1 cellular context compared by ENCODE assay signal in the genomic region with DNA sequence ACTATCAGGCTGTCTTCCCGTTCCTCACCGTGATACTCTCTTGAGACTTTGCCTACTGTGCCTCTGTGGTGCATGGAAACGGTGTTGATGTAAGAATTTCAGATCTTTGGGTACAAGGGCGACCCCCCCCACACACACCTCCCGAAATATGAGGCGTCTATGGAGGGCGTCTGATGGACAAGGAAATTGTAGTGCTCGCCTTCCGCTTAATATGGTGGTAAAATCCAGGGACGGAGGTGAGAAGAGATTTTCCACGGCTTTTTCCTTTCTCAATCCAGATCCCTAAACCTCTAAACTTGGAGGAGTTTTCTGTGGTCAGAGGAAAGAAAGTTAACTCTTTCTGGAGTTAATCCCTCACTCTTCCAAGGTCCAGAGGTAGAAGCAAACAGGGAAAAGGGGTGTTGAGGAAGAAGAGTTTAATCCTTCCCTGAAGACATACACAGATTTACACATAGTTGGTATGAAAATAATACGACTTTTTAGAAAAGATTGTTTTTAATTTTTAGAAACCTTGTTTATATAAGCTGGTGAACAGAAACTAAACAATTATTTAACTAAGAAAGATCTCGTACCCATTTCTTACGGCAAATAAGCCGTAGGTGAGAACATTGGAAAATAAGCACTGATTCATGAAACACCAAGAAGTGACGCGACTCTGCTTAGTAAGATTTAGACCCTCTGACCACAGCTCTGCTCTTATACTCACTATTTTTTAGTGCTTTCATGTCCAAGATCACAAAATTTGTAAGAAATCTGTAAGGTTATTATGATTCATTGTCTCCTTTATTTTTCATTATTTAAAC.
TF ChIP-seq lines count a peak whose summit lies in the region.

No MANE protein-coding gene starts in this region.

TF ChIP-seq in GM12878, 131 proteins besides CTCF, POLR2A, EP300 and RAD21:
- TF ChIP-seq ZSCAN29 (IDR thresholded peaks at IDR 0.05), result no peak
- TF ChIP-seq RUNX3 (IDR thresholded peaks at IDR 0.05; ENCODE audit: low read length), result peak; percentile 48; the same call in 1 of the 2 replicates
- TF ChIP-seq EED (IDR thresholded peaks at IDR 0.05; ENCODE audit: low read depth), result no peak
- TF ChIP-seq IRF4 (IDR thresholded peaks at IDR 0.05; ENCODE audit: low read depth, low read length), result no peak
- TF ChIP-seq, protein P1, sequence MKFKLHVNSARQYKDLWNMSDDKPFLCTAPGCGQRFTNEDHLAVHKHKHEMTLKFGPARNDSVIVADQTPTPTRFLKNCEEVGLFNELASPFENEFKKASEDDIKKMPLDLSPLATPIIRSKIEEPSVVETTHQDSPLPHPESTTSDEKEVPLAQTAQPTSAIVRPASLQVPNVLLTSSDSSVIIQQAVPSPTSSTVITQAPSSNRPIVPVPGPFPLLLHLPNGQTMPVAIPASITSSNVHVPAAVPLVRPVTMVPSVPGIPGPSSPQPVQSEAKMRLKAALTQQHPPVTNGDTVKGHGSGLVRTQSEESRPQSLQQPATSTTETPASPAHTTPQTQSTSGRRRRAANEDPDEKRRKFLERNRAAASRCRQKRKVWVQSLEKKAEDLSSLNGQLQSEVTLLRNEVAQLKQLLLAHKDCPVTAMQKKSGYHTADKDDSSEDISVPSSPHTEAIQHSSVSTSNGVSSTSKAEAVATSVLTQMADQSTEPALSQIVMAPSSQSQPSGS (IDR thresholded peaks at IDR 0.05; ENCODE audit: low read length), result no peak
- no peak for TF ChIP-seq TCF3 (IDR thresholded peaks at IDR 0.05; ENCODE audit: borderline replicate concordance, insufficient read depth, low read depth, low read length)
- TF ChIP-seq RELA (IDR thresholded peaks at IDR 0.05; ENCODE audit: borderline replicate concordance, partially characterized antibody), result no peak
- TF ChIP-seq IKZF2 (IDR thresholded peaks at IDR 0.05), result peak; percentile 5 to 8; a peak in 1 of 4 replicates
- TF ChIP-seq PAX5 (IDR thresholded peaks at IDR 0.05; ENCODE audit: borderline replicate concordance, low read depth, low read length), result no peak
- TF ChIP-seq LARP7 (IDR thresholded peaks at IDR 0.05), result no peak
- TF ChIP-seq, protein P2, sequence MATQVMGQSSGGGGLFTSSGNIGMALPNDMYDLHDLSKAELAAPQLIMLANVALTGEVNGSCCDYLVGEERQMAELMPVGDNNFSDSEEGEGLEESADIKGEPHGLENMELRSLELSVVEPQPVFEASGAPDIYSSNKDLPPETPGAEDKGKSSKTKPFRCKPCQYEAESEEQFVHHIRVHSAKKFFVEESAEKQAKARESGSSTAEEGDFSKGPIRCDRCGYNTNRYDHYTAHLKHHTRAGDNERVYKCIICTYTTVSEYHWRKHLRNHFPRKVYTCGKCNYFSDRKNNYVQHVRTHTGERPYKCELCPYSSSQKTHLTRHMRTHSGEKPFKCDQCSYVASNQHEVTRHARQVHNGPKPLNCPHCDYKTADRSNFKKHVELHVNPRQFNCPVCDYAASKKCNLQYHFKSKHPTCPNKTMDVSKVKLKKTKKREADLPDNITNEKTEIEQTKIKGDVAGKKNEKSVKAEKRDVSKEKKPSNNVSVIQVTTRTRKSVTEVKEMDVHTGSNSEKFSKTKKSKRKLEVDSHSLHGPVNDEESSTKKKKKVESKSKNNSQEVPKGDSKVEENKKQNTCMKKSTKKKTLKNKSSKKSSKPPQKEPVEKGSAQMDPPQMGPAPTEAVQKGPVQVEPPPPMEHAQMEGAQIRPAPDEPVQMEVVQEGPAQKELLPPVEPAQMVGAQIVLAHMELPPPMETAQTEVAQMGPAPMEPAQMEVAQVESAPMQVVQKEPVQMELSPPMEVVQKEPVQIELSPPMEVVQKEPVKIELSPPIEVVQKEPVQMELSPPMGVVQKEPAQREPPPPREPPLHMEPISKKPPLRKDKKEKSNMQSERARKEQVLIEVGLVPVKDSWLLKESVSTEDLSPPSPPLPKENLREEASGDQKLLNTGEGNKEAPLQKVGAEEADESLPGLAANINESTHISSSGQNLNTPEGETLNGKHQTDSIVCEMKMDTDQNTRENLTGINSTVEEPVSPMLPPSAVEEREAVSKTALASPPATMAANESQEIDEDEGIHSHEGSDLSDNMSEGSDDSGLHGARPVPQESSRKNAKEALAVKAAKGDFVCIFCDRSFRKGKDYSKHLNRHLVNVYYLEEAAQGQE (IDR thresholded peaks at IDR 0.05; ENCODE audit: low read depth, low read length), result no peak
